Comparison of ENCODE assay signal across 1 cellular context in genomic region chr3:31920310-31920709, GRCh38.
TF ChIP-seq lines count a peak whose summit lies in the region.

No MANE protein-coding gene starts in this region.

TF ChIP-seq in HepG2, 621 proteins besides CTCF, POLR2A, EP300 and RAD21 (continued from another document):
- TF ChIP-seq ZSCAN5A (CRISPR knock-in tag; IDR thresholded peaks at IDR 0.05; ENCODE audit: borderline replicate concordance) (no peak), HCFC1 (IDR thresholded peaks at IDR 0.05; ENCODE audit: low read depth, low read length) (no peak), ZNF615 (CRISPR knock-in tag; IDR thresholded peaks at IDR 0.05; ENCODE audit: borderline replicate concordance) (peak; percentile 100)
